17 cellular contexts compared by ENCODE assay signal in genomic region chr5:36897616-36898015, GRCh38. TPM values are rescaled to one million over a fixed set of nuclear protein-coding genes. Genes with fewer than 3 reads are reported as not detected.
DNase-seq lines count a peak whose midpoint lies in the region; ATAC-seq and TF ChIP-seq lines count a peak whose summit lies in the region.
"Had no signal": no experiment of that assay in that cellular context is flagged by ENCODE, and none has a peak within 500 bp of the region (broad histone marks: within the 10 kb centered on the region; RNA-seq: fewer than 3 reads in every experiment).

No MANE protein-coding gene starts in this region.

- H3K4me3 Mint-ChIP-seq in Calu3 (ENCODE audit: low read depth, unreplicated experiment), result no peak overlapping the region
- no peak overlapping the region for H3K4me3 Mint-ChIP-seq in mesothelial cell of epicardium
- H3K4me3 Mint-ChIP-seq in activated CD4-positive, alpha-beta T cell treated with anti-CD3 and anti-CD28 coated beads, Interleukin-2, amount 10 ng/mL, durations not matched to agents 7 days and 5 days, result no peak overlapping the region
- H3K4me3 Mint-ChIP-seq: activated CD4-positive, alpha-beta T cell treated with anti-CD3 and anti-CD28 coated beads, Interleukin-2, amount 10 ng/mL, durations not matched to agents 24 days and 14 days; GM23338 had no signal

- peaks cover 5% of the 10 kb centered on the region for H3K9me3 Mint-ChIP-seq in Calu3 (ENCODE audit: low read depth, unreplicated experiment)
- H3K9me3 Mint-ChIP-seq in mesothelial cell of epicardium, result peaks cover 15% of the 10 kb centered on the region
- peaks cover 10% of the 10 kb centered on the region for H3K9me3 Mint-ChIP-seq in activated CD4-positive, alpha-beta T cell treated with anti-CD3 and anti-CD28 coated beads, Interleukin-2, amount 10 ng/mL, durations not matched to agents 7 days and 5 days

- H3K4me1 Mint-ChIP-seq in Calu3 (ENCODE audit: low read depth, unreplicated experiment) (peaks cover 9% of the 10 kb centered on the region), mesothelial cell of epicardium (peaks cover 3% of the 10 kb centered on the region)
- H3K4me1 Mint-ChIP-seq in activated CD4-positive, alpha-beta T cell treated with anti-CD3 and anti-CD28 coated beads, Interleukin-2, amount 10 ng/mL, durations not matched to agents 7 days and 5 days, result peaks cover 28% of the 10 kb centered on the region

- ATAC-seq in GM21723 (IDR thresholded peaks at IDR 0.05; ENCODE audit: unreplicated experiment) (no peak), GM18873 (IDR thresholded peaks at IDR 0.05; ENCODE audit: low FRiP score, unreplicated experiment) (no peak), Right ventricle myocardium inferior (no peak)
- ATAC-seq: GM23338; naive thymus-derived CD8-positive, alpha-beta T cell had no signal

- POLR2A ChIA-PET in activated CD4-positive, alpha-beta T cell treated with anti-CD3 and anti-CD28 coated beads, Interleukin-2, amount 10 ng/mL, durations not matched to agents 7 days and 5 days (lab: Charles Lee), result no interaction called here

- CTCF ChIA-PET in Calu3 (lab: Charles Lee), result no interaction called here
- CTCF ChIA-PET in activated CD4-positive, alpha-beta T cell treated with anti-CD3 and anti-CD28 coated beads, Interleukin-2, amount 10 ng/mL, durations not matched to agents 7 days and 5 days (lab: Charles Lee), result interaction anchor here (0.6 to 0.7 kb wide), 2 partner anchors 93 to 1781 kb away, joined by 3 read pairs; no protein-coding TSS in a partner anchor

- no peak for DNase-seq in Calu3
- peak; percentile 36 for DNase-seq in LHCN-M2 (ENCODE audit: low read depth)
- peak; percentile 16 for DNase-seq in epithelial cell of esophagus (ENCODE audit: low read depth)
- DNase-seq in mesothelial cell of epicardium (ENCODE audit: low spot score in 2 of 2, unreplicated experiment in 2 of 2), result no peak
- no peak for DNase-seq in activated CD4-positive, alpha-beta T cell treated with anti-CD3 and anti-CD28 coated beads, Interleukin-2, amount 10 ng/mL, durations not matched to agents 7 days and 5 days
- no peak for DNase-seq in Right ventricle myocardium inferior (ENCODE audit: missing footprints)
- DNase-seq: activated CD4-positive, alpha-beta T cell treated with anti-CD3 and anti-CD28 coated beads, Interleukin-2, amount 10 ng/mL, durations not matched to agents 24 days and 14 days; activated T-cell treated with anti-CD3 and anti-CD28 coated beads, Interleukin-2, amount 50 U/mL, for 1 hour; adrenal gland; colonic mucosa; naive thymus-derived CD8-positive, alpha-beta T cell; NCI-H187 treated with DMSO at 0.1 percent for 48 hours; NCI-H526; stimulated activated CD4-positive, alpha-beta T cell treated with anti-CD3 and anti-CD28 coated beads, Interleukin-15, amount 100 ng/mL, for 24 hours had no signal

- intact Hi-C loops in Calu3 (cut with micrococcal nuclease; ENCODE audit: unreplicated experiment), result loop anchor here (5.0 kb wide), 1 partner anchor 45 kb away; no protein-coding TSS in a partner anchor
- intact Hi-C loops in Right ventricle myocardium inferior (cut with DNase I), result no loop called here

- peak overlapping the region; percentile 81 for H3K27ac Mint-ChIP-seq in Calu3 (ENCODE audit: unreplicated experiment)
- H3K27ac Mint-ChIP-seq in mesothelial cell of epicardium, result peak overlapping the region; percentile 11
- H3K27ac Mint-ChIP-seq in activated CD4-positive, alpha-beta T cell treated with anti-CD3 and anti-CD28 coated beads, Interleukin-2, amount 10 ng/mL, durations not matched to agents 7 days and 5 days, result no peak overlapping the region
- H3K27ac Mint-ChIP-seq: activated CD4-positive, alpha-beta T cell treated with anti-CD3 and anti-CD28 coated beads, Interleukin-2, amount 10 ng/mL, durations not matched to agents 24 days and 14 days; GM23338 had no signal

- H3K36me3 Mint-ChIP-seq in Calu3 (ENCODE audit: insufficient read depth, unreplicated experiment) (peaks cover 3% of the 10 kb centered on the region), mesothelial cell of epicardium (peaks cover 26% of the 10 kb centered on the region)
- peaks cover 19% of the 10 kb centered on the region for H3K36me3 Mint-ChIP-seq in activated CD4-positive, alpha-beta T cell treated with anti-CD3 and anti-CD28 coated beads, Interleukin-2, amount 10 ng/mL, durations not matched to agents 7 days and 5 days (ENCODE audit: low read depth)

- no TSS peak for BruUV-seq in Calu3 (replicated peaks; lab: Mats Ljungman, UMichigan)

- TF ChIP-seq CTCF in Calu3 (IDR thresholded peaks at IDR 0.05; ENCODE audit: unreplicated experiment) (no peak), epithelial cell of esophagus (IDR thresholded peaks at IDR 0.05; ENCODE audit: insufficient read depth, low read depth, low read length, missing control alignments) (no peak), mesothelial cell of epicardium (IDR thresholded peaks at IDR 0.05; ENCODE audit: unreplicated experiment) (no peak)

- H3K4me3 ChIP-seq in epithelial cell of esophagus (ENCODE audit: low read length), result no peak overlapping the region
- H3K4me3 ChIP-seq: adrenal gland, colonic mucosa, GM23338 had no signal

- H3K27me3 Mint-ChIP-seq in Calu3 (ENCODE audit: unreplicated experiment) (no peaks in the 10 kb centered on the region), mesothelial cell of epicardium (ENCODE audit: low read depth) (no peaks in the 10 kb centered on the region)
- no peaks in the 10 kb centered on the region for H3K27me3 Mint-ChIP-seq in activated CD4-positive, alpha-beta T cell treated with anti-CD3 and anti-CD28 coated beads, Interleukin-2, amount 10 ng/mL, durations not matched to agents 7 days and 5 days
- H3K27me3 Mint-ChIP-seq: activated CD4-positive, alpha-beta T cell treated with anti-CD3 and anti-CD28 coated beads, Interleukin-2, amount 10 ng/mL, durations not matched to agents 24 days and 14 days; naive thymus-derived CD8-positive, alpha-beta T cell had no signal

RNA-seq across cellular contexts. Expression of gene NIPBL, which starts 21.0 kb away (rescaled TPM):
- total RNA-seq in Calu3 (2022), result 53.1 and 53.2 TPM in 2 replicates
- 14.7 and 15.3 TPM in 2 replicates for total RNA-seq in LHCN-M2 (2014; rRNA removed)
- 5.1 TPM for polyA plus RNA-seq in LHCN-M2 (2012)
- total RNA-seq in mesothelial cell of epicardium, result 84.0 to 92.2 TPM (median 88.6 TPM) in 3 replicates
- total RNA-seq in activated CD4-positive, alpha-beta T cell treated with anti-CD3 and anti-CD28 coated beads, Interleukin-2, amount 10 ng/mL, durations not matched to agents 7 days and 5 days, result 10 to 100 TPM; 59.4 to 72.8 TPM
- total RNA-seq in Right ventricle myocardium inferior, result 35.4 TPM

Comparison
In these comparisons a context has a peak if more than half of its experiments do, and no peak if none do; other contexts are left out.
1. DNase-seq: peak in LHCN-M2 (single experiment) and epithelial cell of esophagus (single experiment); none in Calu3 (single experiment), mesothelial cell of epicardium (0 of 2), activated CD4-positive, alpha-beta T cell treated with anti-CD3 and anti-CD28 coated beads, Interleukin-2, amount 10 ng/mL, durations not matched to agents 7 days and 5 days (single experiment) and Right ventricle myocardium inferior (single experiment).